12 cellular contexts compared by ENCODE assay signal in genomic region chr3:183435701-183436100, GRCh38. TPM values are rescaled to one million over a fixed set of nuclear protein-coding genes. Genes with fewer than 3 reads are reported as not detected.
DNase-seq lines count a peak whose midpoint lies in the region; ATAC-seq, FAIRE-seq and TF ChIP-seq lines count a peak whose summit lies in the region.
"Had no signal": no experiment of that assay in that cellular context is flagged by ENCODE, and none has a peak within 500 bp of the region (broad histone marks: within the 10 kb centered on the region; RNA-seq: fewer than 3 reads in every experiment).

No MANE protein-coding gene starts in this region.

- no peaks in the 10 kb centered on the region for H3K9me3 Mint-ChIP-seq in endodermal cell
- H3K9me3 Mint-ChIP-seq in HFFc6 = no peaks in the 10 kb centered on the region

- CTCF ChIA-PET in HepG2 (lab: Yijun Ruan, JAX; ENCODE audit: low intra/inter-chr PET ratio, low total read pairs) = no interaction called here

- WGBS in endodermal cell (ENCODE audit: insufficient coverage in 1 of 2, insufficient read length in 1 of 2), 2 experiments = 33 to 63% methylated on average over 1 of the region's 1 CpG
- WGBS in HepG2 (ENCODE audit: low lambda C conversion rate) = 81% methylated on average over 1 of the region's 1 CpG

- no peak overlapping the region for H2AFZ ChIP-seq in HepG2 (ENCODE audit: low read length)
- H2AFZ ChIP-seq: hepatocyte had no signal

- POLR2A ChIA-PET in HepG2 (lab: Yijun Ruan, JAX) = no interaction called here

- H3K79me2 ChIP-seq in HepG2 (ENCODE audit: insufficient read depth, low read length) = no peaks in the 10 kb centered on the region
- H3K79me2 ChIP-seq: hepatocyte had no signal

- ATAC-seq in GM18508 (IDR thresholded peaks at IDR 0.05; ENCODE audit: insufficient read depth, unreplicated experiment) = peak; percentile 79
- peak; percentile 91 for ATAC-seq in GM21390 (IDR thresholded peaks at IDR 0.05; ENCODE audit: unreplicated experiment)
- peak; percentile 92 for ATAC-seq in HG03442 (IDR thresholded peaks at IDR 0.05; ENCODE audit: unreplicated experiment)
- no peak for ATAC-seq in HepG2
- no peak for ATAC-seq in left cardiac atrium
- ATAC-seq: HCT116 had no signal

- peak overlapping the region; percentile 67 for H3K27ac ChIP-seq in endodermal cell (ENCODE audit: low read depth, low read length)
- no peak overlapping the region for H3K27ac ChIP-seq in HepG2 (ENCODE audit: extremely low read length, insufficient read depth, low read length)
- H3K27ac ChIP-seq: hepatocyte, skin epidermis had no signal

- H3K27ac Mint-ChIP-seq in endodermal cell = peak overlapping the region; percentile 97
- H3K27ac Mint-ChIP-seq in HFFc6 = no peak overlapping the region
- H3K27ac Mint-ChIP-seq: activated naive CD4-positive, alpha-beta T cell treated with anti-CD3 and anti-CD28 coated beads, Interleukin-2, amount 50 U/mL, for 24 hours had no signal

- H3K27me3 Mint-ChIP-seq in endodermal cell (ENCODE audit: insufficient read depth) (peaks cover 5% of the 10 kb centered on the region), HFFc6 (ENCODE audit: insufficient read depth) (peaks cover 38% of the 10 kb centered on the region)
- H3K27me3 Mint-ChIP-seq: activated naive CD4-positive, alpha-beta T cell treated with anti-CD3 and anti-CD28 coated beads, Interleukin-2, amount 50 U/mL, for 24 hours had no signal

- no peaks in the 10 kb centered on the region for H3K27me3 ChIP-seq in endodermal cell (ENCODE audit: control insufficient read depth, insufficient read depth, low read length, poor library complexity, severe bottlenecking)
- H3K27me3 ChIP-seq in HepG2 (ENCODE audit: control insufficient read depth in 1 of 2, insufficient read depth in 2 of 2, low read length in 2 of 2) = peaks cover 0 to 16% of the 10 kb centered on the region in 2 experiments; a peak in 2 of 5 replicates

- no peak for TF ChIP-seq EP300 in HepG2 (IDR thresholded peaks at IDR 0.05; ENCODE audit: low read depth in 2 of 2, low read length in 2 of 2)
- no peak for TF ChIP-seq EP300 in HepG2 (CRISPR knock-in tag; IDR thresholded peaks at IDR 0.05; ENCODE audit: borderline replicate concordance)

- TF ChIP-seq CTCF in endodermal cell (conservative IDR thresholded peaks at IDR 0.05) (peak; percentile 34), HepG2 (CRISPR knock-in tag; IDR thresholded peaks at IDR 0.05) (no peak), HFFc6 (IDR thresholded peaks at IDR 0.05) (no peak)

- H3K9me3 ChIP-seq in endodermal cell (ENCODE audit: control insufficient read depth, low read length) (peaks cover 9% of the 10 kb centered on the region), HepG2 (ENCODE audit: low read length) (no peaks in the 10 kb centered on the region)

- H3K4me1 Mint-ChIP-seq in endodermal cell = peaks cover 56% of the 10 kb centered on the region
- no peaks in the 10 kb centered on the region for H3K4me1 Mint-ChIP-seq in HFFc6 (ENCODE audit: low read depth)

- H3K9ac ChIP-seq in endodermal cell (ENCODE audit: extremely low read depth, low read length, poor library complexity, severe bottlenecking) (peak overlapping the region; percentile 76), HepG2 (ENCODE audit: insufficient read depth, low read depth, low read length) (no peak overlapping the region)

- no peak for FAIRE-seq in HepG2 (lab: Jason Lieb, UNC)

- no peaks in the 10 kb centered on the region for H4K20me1 ChIP-seq in HepG2 (ENCODE audit: insufficient read depth, low read length)

- DNase-seq in endodermal cell = peak; percentile 72
- no peak for DNase-seq in SKM-1 (lab: John Stamatoyannopoulos, UW; ENCODE audit: unreplicated experiment)
- no peak for DNase-seq in HepG2 (ENCODE audit: low spot score)
- DNase-seq in left cardiac atrium = no peak
- DNase-seq in HFFc6 = no peak

- H3K4me3 ChIP-seq in endodermal cell (ENCODE audit: low read length) = peak overlapping the region; percentile 64
- no peak overlapping the region for H3K4me3 ChIP-seq in HepG2 (replicated peaks in 1 of 3; ENCODE audit: insufficient read depth in 1 of 3, low read depth in 2 of 3, low read length in 3 of 3)
- H3K4me3 ChIP-seq: hepatocyte, skin epidermis had no signal

- in situ Hi-C loops in HepG2 (cut with HindIII; ENCODE audit: extremely low pct_ligation_motif_present, low pct_unique_long_range_greater_than_20kb) = no loop called here

- H3K4me1 ChIP-seq in endodermal cell (ENCODE audit: control insufficient read depth, insufficient read depth, low read length) (peaks cover 45% of the 10 kb centered on the region), HepG2 (ENCODE audit: insufficient read depth, low read length) (no peaks in the 10 kb centered on the region)

- TF ChIP-seq RAD21 in HepG2 (CRISPR knock-in tag; IDR thresholded peaks at IDR 0.05) = no peak

- TF ChIP-seq POLR2A in HepG2 (IDR thresholded peaks at IDR 0.05; ENCODE audit: insufficient read depth in 1 of 2, low read depth in 2 of 2, low read length in 2 of 2) = no peak

- intact Hi-C loops in HepG2 (cut with micrococcal nuclease; ENCODE audit: unreplicated experiment) = no loop called here
- intact Hi-C loops in left cardiac atrium (cut with DNase I) = no loop called here

- H3K36me3 Mint-ChIP-seq in endodermal cell (ENCODE audit: low read depth) = no peaks in the 10 kb centered on the region
- no peaks in the 10 kb centered on the region for H3K36me3 Mint-ChIP-seq in HFFc6 (ENCODE audit: low read depth)
- H3K36me3 Mint-ChIP-seq: activated naive CD4-positive, alpha-beta T cell treated with anti-CD3 and anti-CD28 coated beads, Interleukin-2, amount 50 U/mL, for 24 hours had no signal

- BruUV-seq in HepG2 (replicated peaks; lab: Mats Ljungman, UMichigan) = no TSS peak

- no peaks in the 10 kb centered on the region for H3K36me3 ChIP-seq in endodermal cell (ENCODE audit: control insufficient read depth, insufficient read depth, low read length)
- H3K36me3 ChIP-seq in HepG2 (replicated peaks in 1 of 2; ENCODE audit: control insufficient read depth in 1 of 2, insufficient read depth in 2 of 2, low read length in 2 of 2) = no peaks in the 10 kb centered on the region

- H3K4me3 Mint-ChIP-seq in endodermal cell (peak overlapping the region; percentile 33), HFFc6 (no peak overlapping the region)
- H3K4me3 Mint-ChIP-seq: activated naive CD4-positive, alpha-beta T cell treated with anti-CD3 and anti-CD28 coated beads, Interleukin-2, amount 50 U/mL, for 24 hours had no signal

- H3K4me2 ChIP-seq in HepG2 (ENCODE audit: low read depth, low read length) = no peak overlapping the region
- H3K4me2 ChIP-seq: hepatocyte had no signal

TF ChIP-seq in HepG2, 621 proteins besides CTCF, POLR2A, EP300 and RAD21 (continues in another document):
- TF ChIP-seq CSRNP1 (CRISPR knock-in tag; IDR thresholded peaks at IDR 0.05) (no peak), ZBTB26 (CRISPR knock-in tag; IDR thresholded peaks at IDR 0.05; ENCODE audit: borderline replicate concordance) (no peak)

RNA-seq across cellular contexts. Expression of gene MCF2L2, which starts 7.3 kb away (rescaled TPM):
- 10 to 100 TPM; 72.6 to 86.5 TPM for total RNA-seq in endodermal cell
- 21.3 TPM for polyA plus RNA-seq in endodermal cell (2013, experiment 1 of 2)
- 22.1 TPM for polyA plus RNA-seq in endodermal cell (2013, experiment 2 of 2)
- total RNA-seq in HepG2 (2016; rRNA removed; fragmentation: Illumina TruSeq; extraction: Trizol) = not detected in 2 replicates
- not detected in 2 replicates for total RNA-seq in HepG2 (2016; cell fraction: cytosol; rRNA removed; fragmentation: Illumina TruSeq; extraction: Trizol; ENCODE audit: low read depth)
- not detected in 2 replicates for total RNA-seq in HepG2 (2016; cell fraction: insoluble cytoplasmic fraction; rRNA removed; fragmentation: Illumina TruSeq; extraction: Trizol)
- not detected in 2 replicates for total RNA-seq in HepG2 (2016; cell fraction: membrane; rRNA removed; fragmentation: Illumina TruSeq; extraction: Trizol)
- 0.09 TPM in 1 of 2 replicates, not detected in the other for total RNA-seq in HepG2 (2016; cell fraction: nucleus; rRNA removed; fragmentation: Illumina TruSeq; extraction: Trizol)
- polyA plus RNA-seq in HepG2 (2011; rRNA removed) = not detected in 2 replicates
- not detected in 2 replicates for polyA plus RNA-seq in HepG2 (2011; cell fraction: cytosol; rRNA removed)
- 0.03 TPM in 1 of 2 replicates, not detected in the other for polyA plus RNA-seq in HepG2 (2011; cell fraction: nucleus; rRNA removed)
- not detected in 2 replicates for polyA plus RNA-seq in HepG2 (2012)
- not detected in 2 replicates for polyA plus RNA-seq in HepG2 (2016; cell fraction: cytosol; fragmentation: Illumina TruSeq; extraction: Trizol; ENCODE audit: low read depth)
- polyA plus RNA-seq in HepG2 (2016; cell fraction: insoluble cytoplasmic fraction; fragmentation: Illumina TruSeq; extraction: Trizol; ENCODE audit: low read depth) = not detected in 2 replicates
- polyA plus RNA-seq in HepG2 (2016; cell fraction: membrane; fragmentation: Illumina TruSeq; extraction: Trizol; ENCODE audit: low read depth) = not detected in 2 replicates
- not detected in 2 replicates for polyA plus RNA-seq in HepG2 (2016; cell fraction: nucleus; fragmentation: Illumina TruSeq; extraction: Trizol; ENCODE audit: insufficient read depth, low read depth)
- 0.02 and 0.23 TPM in 2 replicates for polyA minus RNA-seq in HepG2 (2011; rRNA and poly(A)+ RNA removed; ENCODE audit: low replicate concordance)
- polyA minus RNA-seq in HepG2 (2011; cell fraction: cytosol; rRNA and poly(A)+ RNA removed) = not detected in 2 replicates
- polyA minus RNA-seq in HepG2 (2011; cell fraction: nucleus; rRNA and poly(A)+ RNA removed) = 0.37 TPM in 1 of 2 replicates, not detected in the other
- 1 to 10 TPM in 1 of 2 donors, under 1 TPM in 1; 0.34 to 1.1 TPM for total RNA-seq in left cardiac atrium
- under 1 TPM in 1 of 6 experiments, not detected in 5; 0.14 TPM for total RNA-seq in HFFc6 (2021; fragmentation: NEBNext Ultra II Directional; extraction: Animal tissue kit (Norgen Biotek cat#: 25700))

Comparison
In these comparisons a context has a peak if more than half of its experiments do, and no peak if none do; other contexts are left out.
1. ATAC-seq: peak in GM18508 (single experiment), GM21390 (single experiment) and HG03442 (single experiment); none in HepG2 (single experiment) and left cardiac atrium (0 of 2).
2. RNA of gene MCF2L2, which starts 7.3 kb away (total RNA-seq): 72.6 to 86.5 TPM in endodermal cell; 0.34 to 1.1 TPM in left cardiac atrium, 0.14 TPM in HFFc6 and 0.09 TPM in HepG2; every median in the first group is over 10 times any median in the second.